In the genomic region with DNA sequence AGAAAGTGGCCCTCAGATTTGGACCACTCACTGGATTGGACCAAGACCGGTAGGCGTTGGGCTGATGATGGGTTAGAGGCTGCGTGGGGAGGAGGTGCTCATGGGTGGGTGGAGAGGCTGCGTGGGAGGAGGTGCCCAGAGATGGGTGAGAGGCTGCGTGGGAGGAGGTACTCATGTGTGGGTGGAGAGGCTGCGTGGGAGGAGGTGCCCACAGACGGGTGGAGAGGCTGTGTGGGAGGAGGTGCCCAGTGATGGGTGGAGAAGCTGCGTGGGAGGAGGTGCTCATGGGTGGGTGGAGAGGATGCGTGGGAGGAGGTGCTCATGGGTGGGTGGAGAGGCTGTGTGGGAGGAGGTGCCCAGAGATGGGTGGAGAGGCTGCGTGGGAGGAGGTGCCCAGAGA, we compare ENCODE assay signal across 32 cellular contexts.
"Had no signal": no experiment of that assay in that cellular context is flagged by ENCODE, and none has a peak within 500 bp of the region (broad histone marks: within the 10 kb centered on the region; RNA-seq: fewer than 3 reads in every experiment).

No MANE protein-coding gene starts in this region.

- H3K36me3 Mint-ChIP-seq: activated CD4-positive, alpha-beta memory T cell treated with anti-CD3 and anti-CD28 coated beads for 36 hours; activated naive CD4-positive, alpha-beta T cell treated with anti-CD3 and anti-CD28 coated beads, Interleukin-2, amount 50 U/mL, for 72 hours; activated naive CD8-positive, alpha-beta T cell treated with anti-CD3 and anti-CD28 coated beads for 36 hours had no signal

- H3K27me3 Mint-ChIP-seq: activated B cell treated with CpG ODN at 0.5 μM for 24 hours; activated CD4-positive, alpha-beta memory T cell treated with anti-CD3 and anti-CD28 coated beads for 36 hours; activated CD4-positive, alpha-beta T cell treated with anti-CD3 and anti-CD28 coated beads, Interleukin-2, amount 10 ng/mL, durations not matched to agents 24 days and 14 days; activated CD8-positive, alpha-beta T cell treated with anti-CD3 and anti-CD28 coated beads for 36 hours; activated naive CD8-positive, alpha-beta T cell treated with anti-CD3 and anti-CD28 coated beads for 36 hours had no signal

- H3K4me1 Mint-ChIP-seq: activated B cell treated with CpG ODN at 0.5 μM for 24 hours; activated CD4-positive, alpha-beta T cell treated with anti-CD3 and anti-CD28 coated beads, Interleukin-2, amount 10 ng/mL, durations not matched to agents 24 days and 14 days; activated naive CD8-positive, alpha-beta T cell treated with anti-CD3 and anti-CD28 coated beads for 36 hours had no signal

- DNase-seq: activated B cell treated with CpG ODN at 0.5 μM for 24 hours; activated CD4-positive, alpha-beta memory T cell treated with anti-CD3 and anti-CD28 coated beads for 36 hours; activated CD4-positive, alpha-beta T cell treated with anti-CD3 and anti-CD28 coated beads for 4 hours; activated CD4-positive, alpha-beta T cell treated with anti-CD3 and anti-CD28 coated beads, Interleukin-2, amount 10 ng/mL, durations not matched to agents 24 days and 14 days; activated CD4-positive, alpha-beta T cell treated with anti-CD3 and anti-CD28 coated beads, Interleukin-2, amount 50 U/mL, for 1 hour; activated CD4-positive, alpha-beta T cell treated with anti-CD3 and anti-CD28 coated beads, Interleukin-2, amount 50 U/mL, for 4 hours; activated CD4-positive, CD25-positive, alpha-beta regulatory T cell treated with anti-CD3 and anti-CD28 coated beads, Interleukin-2, amount 50 U/mL, for 72 hours; activated CD8-positive, alpha-beta memory T cell treated with anti-CD3 and anti-CD28 coated beads, Interleukin-2, amount 50 U/mL, for 4 hours; activated CD8-positive, alpha-beta T cell treated with anti-CD3 and anti-CD28 coated beads for 36 hours; activated effector memory CD4-positive, alpha-beta T cell treated with anti-CD3 and anti-CD28 coated beads, Interleukin-2, amount 50 U/mL, for 16 hours; activated gamma-delta T cell treated with Interleukin-2 at 50 U/mL for 16 hours; activated naive CD4-positive, alpha-beta T cell; activated naive CD4-positive, alpha-beta T cell treated with anti-CD3 and anti-CD28 coated beads for 36 hours; activated naive CD4-positive, alpha-beta T cell treated with anti-CD3 and anti-CD28 coated beads, Interleukin-2, amount 50 U/mL, for 16 hours; activated naive CD8-positive, alpha-beta T cell treated with anti-CD3 and anti-CD28 coated beads for 36 hours; activated T-cell treated with anti-CD3 and anti-CD28 coated beads for 4 hours; activated T-cell treated with anti-CD3 and anti-CD28 coated beads, Interleukin-2, amount 50 U/mL, for 1 hour; activated T-cell treated with anti-CD3 and anti-CD28 coated beads, Interleukin-2, amount 50 U/mL, for 72 hours; adrenal gland; amniotic stem cell; aorta; body of pancreas; brain microvascular endothelial cell; central memory CD4-positive, alpha-beta T cell; T-helper 1 cell; T-helper 2 cell; T-helper 9 cell had no signal

- H3K27ac Mint-ChIP-seq: activated B cell treated with CpG ODN at 0.5 μM for 24 hours; activated CD4-positive, alpha-beta memory T cell treated with anti-CD3 and anti-CD28 coated beads for 36 hours; activated CD4-positive, alpha-beta T cell treated with anti-CD3 and anti-CD28 coated beads, Interleukin-2, amount 10 ng/mL, durations not matched to agents 24 days and 14 days; activated CD8-positive, alpha-beta T cell treated with anti-CD3 and anti-CD28 coated beads for 36 hours; activated naive CD4-positive, alpha-beta T cell treated with anti-CD3 and anti-CD28 coated beads for 36 hours; activated naive CD4-positive, alpha-beta T cell treated with anti-CD3 and anti-CD28 coated beads, Interleukin-2, amount 50 U/mL, for 72 hours; activated naive CD8-positive, alpha-beta T cell treated with anti-CD3 and anti-CD28 coated beads for 36 hours; activated T-cell treated with anti-CD3 and anti-CD28 coated beads, Interleukin-2, amount 50 U/mL, for 72 hours; T-helper 1 cell treated with Interleukin-12 subunit alpha and Interleukin-12 subunit beta and Interleukin-4 antibody, amounts not matched to agents 30 μg/mL and 1 μg/mL, for 36 hours; T-helper 2 cell treated with Interferon-gamma antibody and Interleukin-4, amounts not matched to agents 5 μg/mL and 100 μg/mL, for 36 hours had no signal

- H3K4me3 Mint-ChIP-seq: activated B cell treated with CpG ODN at 0.5 μM for 24 hours; activated CD4-positive, alpha-beta memory T cell treated with anti-CD3 and anti-CD28 coated beads for 36 hours; activated CD4-positive, alpha-beta T cell treated with anti-CD3 and anti-CD28 coated beads, Interleukin-2, amount 10 ng/mL, durations not matched to agents 24 days and 14 days; activated CD8-positive, alpha-beta T cell treated with anti-CD3 and anti-CD28 coated beads for 36 hours; activated naive CD4-positive, alpha-beta T cell treated with anti-CD3 and anti-CD28 coated beads for 36 hours; activated naive CD8-positive, alpha-beta T cell treated with anti-CD3 and anti-CD28 coated beads for 36 hours; activated T-cell treated with anti-CD3 and anti-CD28 coated beads, Interleukin-2, amount 50 U/mL, for 72 hours; T-helper 1 cell treated with Interleukin-12 subunit alpha and Interleukin-12 subunit beta and Interleukin-4 antibody, amounts not matched to agents 30 μg/mL and 1 μg/mL, for 36 hours; T-helper 2 cell treated with Interferon-gamma antibody and Interleukin-4, amounts not matched to agents 5 μg/mL and 100 μg/mL, for 36 hours had no signal

- FAIRE-seq: astrocyte, TTC549 had no signal

- ATAC-seq: activated CD8-positive, alpha-beta T cell treated with anti-CD3 and anti-CD28 coated beads for 36 hours; activated naive CD4-positive, alpha-beta T cell treated with anti-CD3 and anti-CD28 coated beads, Interleukin-2, amount 50 U/mL, for 72 hours; activated T-cell treated with anti-CD3 and anti-CD28 coated beads, Interleukin-2, amount 50 U/mL, for 72 hours; body of pancreas had no signal
